ENCODE assay signal across 1 cellular context in genomic region chr17:58710948-58711552, GRCh38.
TF ChIP-seq lines count a peak whose summit lies in the region.

No MANE protein-coding gene starts in this region.

TF ChIP-seq in endothelial cell of umbilical vein, 7 proteins besides CTCF, POLR2A, EP300 and RAD21:
- TF ChIP-seq JUN (IDR thresholded peaks at IDR 0.05; ENCODE audit: borderline replicate concordance, insufficient read depth, insufficient read length, low read depth) (no peak), EZH2 (IDR thresholded peaks at IDR 0.05; ENCODE audit: borderline replicate concordance, low read depth, low read length, severe bottlenecking) (no peak), FOS (IDR thresholded peaks at IDR 0.05; ENCODE audit: borderline replicate concordance, insufficient read depth, low read length) (no peak), MAX (IDR thresholded peaks at IDR 0.05; ENCODE audit: insufficient read depth, insufficient read length) (no peak), POLR2AphosphoS5 (IDR thresholded peaks at IDR 0.05; ENCODE audit: insufficient read depth, low read depth, low read length) (no peak), MYC (IDR thresholded peaks at IDR 0.05; ENCODE audit: low read depth, low read length) (no peak), GATA2 (IDR thresholded peaks at IDR 0.05; ENCODE audit: insufficient read depth, insufficient read length, low read depth, low read length) (no peak)
